In the genomic region with DNA sequence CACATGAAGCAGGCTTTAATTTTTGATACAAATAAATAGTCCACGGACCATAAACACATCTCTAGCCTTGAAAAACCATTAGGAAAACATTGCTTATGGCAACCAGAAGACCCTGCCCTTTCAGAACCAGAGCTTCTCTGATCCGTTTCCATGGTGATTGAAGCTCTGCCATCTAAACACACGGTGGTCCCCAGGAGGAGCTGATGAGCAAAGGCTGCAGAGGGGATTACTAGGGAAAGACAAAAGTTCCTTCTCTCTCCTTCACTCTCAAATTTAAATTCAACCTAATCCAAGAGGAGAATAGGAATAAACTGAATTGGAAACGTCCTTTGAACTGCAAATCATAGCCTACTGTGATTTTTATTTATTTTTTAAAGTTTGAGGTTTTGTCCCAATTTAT, we compare ENCODE assay signal across 1 cellular context.
TF ChIP-seq lines count a peak whose summit lies in the region.

No MANE protein-coding gene starts in this region.

TF ChIP-seq in GM23338, 12 proteins besides CTCF, POLR2A, EP300 and RAD21 (continued from another document):
- TF ChIP-seq, protein P1, sequence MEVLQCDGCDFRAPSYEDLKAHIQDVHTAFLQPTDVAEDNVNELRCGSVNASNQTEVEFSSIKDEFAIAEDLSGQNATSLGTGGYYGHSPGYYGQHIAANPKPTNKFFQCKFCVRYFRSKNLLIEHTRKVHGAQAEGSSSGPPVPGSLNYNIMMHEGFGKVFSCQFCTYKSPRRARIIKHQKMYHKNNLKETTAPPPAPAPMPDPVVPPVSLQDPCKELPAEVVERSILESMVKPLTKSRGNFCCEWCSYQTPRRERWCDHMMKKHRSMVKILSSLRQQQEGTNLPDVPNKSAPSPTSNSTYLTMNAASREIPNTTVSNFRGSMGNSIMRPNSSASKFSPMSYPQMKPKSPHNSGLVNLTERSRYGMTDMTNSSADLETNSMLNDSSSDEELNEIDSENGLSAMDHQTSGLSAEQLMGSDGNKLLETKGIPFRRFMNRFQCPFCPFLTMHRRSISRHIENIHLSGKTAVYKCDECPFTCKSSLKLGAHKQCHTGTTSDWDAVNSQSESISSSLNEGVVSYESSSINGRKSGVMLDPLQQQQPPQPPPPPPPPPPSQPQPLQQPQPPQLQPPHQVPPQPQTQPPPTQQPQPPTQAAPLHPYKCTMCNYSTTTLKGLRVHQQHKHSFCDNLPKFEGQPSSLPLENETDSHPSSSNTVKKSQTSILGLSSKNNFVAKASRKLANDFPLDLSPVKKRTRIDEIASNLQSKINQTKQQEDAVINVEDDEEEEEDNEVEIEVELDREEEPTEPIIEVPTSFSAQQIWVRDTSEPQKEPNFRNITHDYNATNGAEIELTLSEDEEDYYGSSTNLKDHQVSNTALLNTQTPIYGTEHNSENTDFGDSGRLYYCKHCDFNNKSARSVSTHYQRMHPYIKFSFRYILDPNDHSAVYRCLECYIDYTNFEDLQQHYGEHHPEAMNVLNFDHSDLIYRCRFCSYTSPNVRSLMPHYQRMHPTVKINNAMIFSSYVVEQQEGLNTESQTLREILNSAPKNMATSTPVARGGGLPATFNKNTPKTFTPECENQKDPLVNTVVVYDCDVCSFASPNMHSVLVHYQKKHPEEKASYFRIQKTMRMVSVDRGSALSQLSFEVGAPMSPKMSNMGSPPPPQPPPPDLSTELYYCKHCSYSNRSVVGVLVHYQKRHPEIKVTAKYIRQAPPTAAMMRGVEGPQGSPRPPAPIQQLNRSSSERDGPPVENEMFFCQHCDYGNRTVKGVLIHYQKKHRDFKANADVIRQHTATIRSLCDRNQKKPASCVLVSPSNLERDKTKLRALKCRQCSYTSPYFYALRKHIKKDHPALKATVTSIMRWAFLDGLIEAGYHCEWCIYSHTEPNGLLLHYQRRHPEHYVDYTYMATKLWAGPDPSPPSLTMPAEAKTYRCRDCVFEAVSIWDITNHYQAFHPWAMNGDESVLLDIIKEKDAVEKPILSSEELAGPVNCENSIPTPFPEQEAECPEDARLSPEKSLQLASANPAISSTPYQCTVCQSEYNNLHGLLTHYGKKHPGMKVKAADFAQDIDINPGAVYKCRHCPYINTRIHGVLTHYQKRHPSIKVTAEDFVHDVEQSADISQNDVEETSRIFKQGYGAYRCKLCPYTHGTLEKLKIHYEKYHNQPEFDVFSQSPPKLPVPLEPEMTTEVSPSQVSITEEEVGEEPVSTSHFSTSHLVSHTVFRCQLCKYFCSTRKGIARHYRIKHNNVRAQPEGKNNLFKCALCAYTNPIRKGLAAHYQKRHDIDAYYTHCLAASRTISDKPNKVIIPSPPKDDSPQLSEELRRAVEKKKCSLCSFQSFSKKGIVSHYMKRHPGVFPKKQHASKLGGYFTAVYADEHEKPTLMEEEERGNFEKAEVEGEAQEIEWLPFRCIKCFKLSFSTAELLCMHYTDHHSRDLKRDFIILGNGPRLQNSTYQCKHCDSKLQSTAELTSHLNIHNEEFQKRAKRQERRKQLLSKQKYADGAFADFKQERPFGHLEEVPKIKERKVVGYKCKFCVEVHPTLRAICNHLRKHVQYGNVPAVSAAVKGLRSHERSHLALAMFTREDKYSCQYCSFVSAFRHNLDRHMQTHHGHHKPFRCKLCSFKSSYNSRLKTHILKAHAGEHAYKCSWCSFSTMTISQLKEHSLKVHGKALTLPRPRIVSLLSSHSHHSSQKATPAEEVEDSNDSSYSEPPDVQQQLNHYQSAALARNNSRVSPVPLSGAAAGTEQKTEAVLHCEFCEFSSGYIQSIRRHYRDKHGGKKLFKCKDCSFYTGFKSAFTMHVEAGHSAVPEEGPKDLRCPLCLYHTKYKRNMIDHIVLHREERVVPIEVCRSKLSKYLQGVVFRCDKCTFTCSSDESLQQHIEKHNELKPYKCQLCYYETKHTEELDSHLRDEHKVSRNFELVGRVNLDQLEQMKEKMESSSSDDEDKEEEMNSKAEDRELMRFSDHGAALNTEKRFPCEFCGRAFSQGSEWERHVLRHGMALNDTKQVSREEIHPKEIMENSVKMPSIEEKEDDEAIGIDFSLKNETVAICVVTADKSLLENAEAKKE (CRISPR knock-in tag; IDR thresholded peaks at IDR 0.05) = no peak
- TF ChIP-seq, protein P2, sequence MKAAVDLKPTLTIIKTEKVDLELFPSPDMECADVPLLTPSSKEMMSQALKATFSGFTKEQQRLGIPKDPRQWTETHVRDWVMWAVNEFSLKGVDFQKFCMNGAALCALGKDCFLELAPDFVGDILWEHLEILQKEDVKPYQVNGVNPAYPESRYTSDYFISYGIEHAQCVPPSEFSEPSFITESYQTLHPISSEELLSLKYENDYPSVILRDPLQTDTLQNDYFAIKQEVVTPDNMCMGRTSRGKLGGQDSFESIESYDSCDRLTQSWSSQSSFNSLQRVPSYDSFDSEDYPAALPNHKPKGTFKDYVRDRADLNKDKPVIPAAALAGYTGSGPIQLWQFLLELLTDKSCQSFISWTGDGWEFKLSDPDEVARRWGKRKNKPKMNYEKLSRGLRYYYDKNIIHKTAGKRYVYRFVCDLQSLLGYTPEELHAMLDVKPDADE (IDR thresholded peaks at IDR 0.05) = no peak
- no peak for TF ChIP-seq NANOG (IDR thresholded peaks at IDR 0.05; ENCODE audit: borderline replicate concordance)
